ENCODE assay signal across 28 cellular contexts in the genomic region with DNA sequence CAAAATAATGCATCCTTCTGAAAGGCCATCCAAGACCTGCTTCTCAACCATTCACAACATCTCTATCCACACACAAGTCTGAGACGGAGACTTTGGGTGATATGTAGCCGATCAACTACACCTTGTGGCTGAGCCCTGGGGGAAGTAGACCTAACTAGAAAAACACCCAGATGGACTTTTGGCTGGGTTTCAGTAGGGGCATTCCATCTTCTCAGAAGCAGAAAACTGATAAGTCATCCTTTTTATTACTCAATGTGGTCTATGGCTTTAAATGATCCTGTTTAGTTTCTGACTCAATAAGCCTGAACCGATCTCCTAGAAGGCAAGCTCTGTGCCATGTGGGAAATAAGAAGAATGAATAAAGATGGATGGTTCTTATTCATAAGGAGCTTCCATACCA.
DNase-seq lines count a peak whose midpoint lies in the region; ATAC-seq, FAIRE-seq and TF ChIP-seq lines count a peak whose summit lies in the region.
"Had no signal": no experiment of that assay in that cellular context is flagged by ENCODE, and none has a peak within 500 bp of the region (broad histone marks: within the 10 kb centered on the region; RNA-seq: fewer than 3 reads in every experiment).

No MANE protein-coding gene starts in this region.

- H3K36me3 ChIP-seq in prostate gland, result no peaks in the 10 kb centered on the region

- H3K27me3 Mint-ChIP-seq in activated T-cell treated with anti-CD3 and anti-CD28 coated beads, Interleukin-2, amount 50 U/mL, for 72 hours (ENCODE audit: low read depth), result peaks cover 47% of the 10 kb centered on the region
- H3K27me3 Mint-ChIP-seq: B cell had no signal

- no peaks in the 10 kb centered on the region for H3K27me3 ChIP-seq in prostate gland (replicated peaks; ENCODE audit: insufficient read depth)

- H3K27ac ChIP-seq in prostate gland, result no peak overlapping the region
- H3K27ac ChIP-seq: epithelial cell of prostate, psoas muscle, skin epidermis had no signal

- intact Hi-C loops in prostate gland (cut with DNase I), result no loop called here

- peak; percentile 60 to 71 for ATAC-seq in activated T-cell treated with anti-CD3 and anti-CD28 coated beads, Interleukin-2, amount 50 U/mL, for 72 hours (replicated peaks in 1 of 2)
- ATAC-seq in HG03039 (IDR thresholded peaks at IDR 0.05; ENCODE audit: unreplicated experiment), result no peak
- no peak for ATAC-seq in HG03354 (IDR thresholded peaks at IDR 0.05; ENCODE audit: poor library complexity, severe bottlenecking, unreplicated experiment)
- ATAC-seq: psoas muscle had no signal

- no peaks in the 10 kb centered on the region for H3K36me3 Mint-ChIP-seq in activated T-cell treated with anti-CD3 and anti-CD28 coated beads, Interleukin-2, amount 50 U/mL, for 72 hours (ENCODE audit: insufficient read depth in 2 of 2)

- 48% methylated on average over 3 of the region's 3 CpGs for WGBS in prostate gland

- TF ChIP-seq POLR2A in prostate gland (IDR thresholded peaks at IDR 0.05), result no peak

- H3K9me3 Mint-ChIP-seq in activated T-cell treated with anti-CD3 and anti-CD28 coated beads, Interleukin-2, amount 50 U/mL, for 72 hours, result peaks cover 4 to 8% of the 10 kb centered on the region in 2 donors

- no peak for TF ChIP-seq CTCF in prostate gland (IDR thresholded peaks at IDR 0.05)
- TF ChIP-seq CTCF in GM13977 (IDR thresholded peaks at IDR 0.05; ENCODE audit: extremely low read depth, insufficient read depth, missing control alignments), result no peak

- H3K4me1 Mint-ChIP-seq in activated T-cell treated with anti-CD3 and anti-CD28 coated beads, Interleukin-2, amount 50 U/mL, for 72 hours (ENCODE audit: low read depth), result peaks cover 13% of the 10 kb centered on the region

- no peaks in the 10 kb centered on the region for H3K9me3 ChIP-seq in prostate gland
- H3K9me3 ChIP-seq: psoas muscle had no signal

- DNase-seq in activated T-cell treated with anti-CD3 and anti-CD28 coated beads, Interleukin-2, amount 50 U/mL, for 72 hours, result peak in 1 of 2 donors; percentile 2
- no peak for DNase-seq in activated T-cell treated with anti-CD3 and anti-CD28 coated beads, Interleukin-2, amount 50 U/mL, for 1 hour
- DNase-seq in RCC 7860 (ENCODE audit: low spot score) (peak; percentile 15), fibroblast of peridontal ligament (ENCODE audit: extremely low read depth) (peak; percentile 34), prostate gland (ENCODE audit: low spot score) (no peak), GM13977 (ENCODE audit: low spot score) (no peak)
- DNase-seq: 8988T; activated naive CD4-positive, alpha-beta T cell treated with anti-CD3 and anti-CD28 coated beads, Interleukin-2, amount 50 U/mL, for 16 hours; anterior cingulate cortex; cerebellar nuclear complex; GF-D8; KG1; NCI-H1048; NCI-H2029; NCI-H226; NCI-H774; psoas muscle; SHP77 treated with DMSO at 0.1 percent for 48 hours; stimulated activated CD4-positive, alpha-beta T cell treated with anti-CD3 and anti-CD28 coated beads, Interleukin-1b, Interleukin-23, amount 100 ng/mL, for 48 hours; stimulated activated naive CD4-positive, alpha-beta T cell; SW 1271 had no signal

- no peak for FAIRE-seq in RCC 7860 (lab: Jason Lieb, UNC)
- FAIRE-seq: H1 had no signal

- H3K4me3 ChIP-seq in prostate gland, result no peak overlapping the region
- H3K4me3 ChIP-seq: lung, psoas muscle, skin epidermis had no signal

- H3K27ac Mint-ChIP-seq in activated T-cell treated with anti-CD3 and anti-CD28 coated beads, Interleukin-2, amount 50 U/mL, for 72 hours, result no peak overlapping the region
- H3K27ac Mint-ChIP-seq: B cell had no signal

- H3K4me3 Mint-ChIP-seq in activated T-cell treated with anti-CD3 and anti-CD28 coated beads, Interleukin-2, amount 50 U/mL, for 72 hours, result no peak overlapping the region
- H3K4me3 Mint-ChIP-seq: B cell had no signal

- no peaks in the 10 kb centered on the region for H3K4me1 ChIP-seq in prostate gland (replicated peaks)
- H3K4me1 ChIP-seq: psoas muscle had no signal

- in situ Hi-C loops in GM13977 (cut with MboI; ENCODE audit: low pct_unique_long_range_greater_than_20kb, low sequenced_read_pairs, unreplicated experiment), result no loop called here

Comparison
In these comparisons a context has a peak if more than half of its experiments do, and no peak if none do; other contexts are left out.
1. ATAC-seq: peak in activated T-cell treated with anti-CD3 and anti-CD28 coated beads, Interleukin-2, amount 50 U/mL, for 72 hours (2 of 2); none in HG03039 (single experiment) and HG03354 (single experiment).
2. DNase-seq: peak in RCC 7860 (single experiment) and fibroblast of peridontal ligament (single experiment); none in activated T-cell treated with anti-CD3 and anti-CD28 coated beads, Interleukin-2, amount 50 U/mL, for 1 hour (single experiment), prostate gland (single experiment) and GM13977 (single experiment).